Comparison of ENCODE assay signal across 9 cellular contexts in the genomic region with DNA sequence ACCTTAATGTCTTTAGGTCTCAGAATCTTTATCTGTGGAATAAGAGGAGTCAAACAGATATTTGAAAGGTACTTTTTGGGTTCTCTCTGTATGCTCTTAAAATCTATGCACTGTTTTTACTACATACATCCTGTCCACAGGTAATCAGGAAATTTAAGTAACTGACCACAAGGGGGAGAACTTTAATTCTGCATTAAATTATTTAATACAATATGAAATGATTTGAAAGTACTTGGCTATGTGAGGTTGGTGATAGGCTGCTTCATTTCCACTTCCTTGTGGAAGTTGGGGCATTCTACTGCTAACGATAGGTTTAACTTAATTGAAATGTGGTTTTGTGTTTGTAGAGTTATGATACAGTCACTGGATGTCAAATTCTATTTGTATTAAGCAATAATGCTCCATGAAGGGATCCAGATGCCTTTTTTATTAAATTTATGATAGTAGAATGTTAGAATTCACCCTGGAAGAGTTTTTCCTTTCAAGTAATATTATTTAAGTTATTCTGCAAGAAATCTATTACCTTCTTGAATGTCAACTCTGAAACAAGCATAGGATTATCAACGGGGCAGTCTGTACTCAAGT. TPM values are rescaled to one million over a fixed set of nuclear protein-coding genes. Genes with fewer than 3 reads are reported as not detected.
DNase-seq lines count a peak whose midpoint lies in the region; TF ChIP-seq lines count a peak whose summit lies in the region.
"Had no signal": no experiment of that assay in that cellular context is flagged by ENCODE, and none has a peak within 500 bp of the region (broad histone marks: within the 10 kb centered on the region; RNA-seq: fewer than 3 reads in every experiment).

No MANE protein-coding gene starts in this region.

- H3K79me1 ChIP-seq in H9 (ENCODE audit: insufficient read depth, low read depth, low read length, poor library complexity, severe bottlenecking): no peaks in the 10 kb centered on the region

- H4K91ac ChIP-seq in H9 (ENCODE audit: insufficient read length, low read depth, low read length): no peak overlapping the region

- no peak overlapping the region for H3K4me3 ChIP-seq in hepatocyte
- no peak overlapping the region for H3K4me3 ChIP-seq in H7 (ENCODE audit: insufficient read depth, low read depth, low read length)
- H3K4me3 ChIP-seq in ovary: no peak overlapping the region

- H4K8ac ChIP-seq in H9 (replicated peaks; ENCODE audit: insufficient read length, low read depth, low read length): no peak overlapping the region

- no peaks in the 10 kb centered on the region for H3K9me3 ChIP-seq in H9 (ENCODE audit: control insufficient read depth, low read depth, low read length)
- H3K9me3 ChIP-seq in hepatocyte (ENCODE audit: low read depth): no peaks in the 10 kb centered on the region
- H3K9me3 ChIP-seq in ovary: no peaks in the 10 kb centered on the region

- H3K9ac ChIP-seq in H9 (ENCODE audit: extremely low read depth, insufficient read length, low read length): no peak overlapping the region

- intact Hi-C loops in ovary (cut with DNase I): loop anchor here in 1 of 4 donors (10.0 kb wide), 1 partner anchor 835 kb away; no protein-coding TSS in a partner anchor

- H3K27me3 Mint-ChIP-seq in H9 (ENCODE audit: low read depth): no peaks in the 10 kb centered on the region; the same call in 1 of the 2 replicates

- H3K56ac ChIP-seq in H9 (ENCODE audit: insufficient read length, low read depth, low read length): no peak overlapping the region

- no peak overlapping the region for H3K14ac ChIP-seq in H9 (ENCODE audit: insufficient read depth, low read length)

- no peak overlapping the region for H3K4me3 Mint-ChIP-seq in H9

- H2BK12ac ChIP-seq in H9 (ENCODE audit: insufficient read length, low read depth, low read length): no peak overlapping the region

- TF ChIP-seq EP300 in ovary (IDR thresholded peaks at IDR 0.05): no peak

- no peaks in the 10 kb centered on the region for H3K23me2 ChIP-seq in H9 (ENCODE audit: insufficient read length, low read depth, low read length, poor library complexity, severe bottlenecking)

- H2AK5ac ChIP-seq in H9 (ENCODE audit: insufficient read length, low read length): no peak overlapping the region

- no peak for TF ChIP-seq POLR2A in ovary (IDR thresholded peaks at IDR 0.05)

- H2BK20ac ChIP-seq in H9 (ENCODE audit: low read depth, low read length, poor library complexity, severe bottlenecking): no peak overlapping the region

- H4K5ac ChIP-seq in H9 (ENCODE audit: insufficient read length, low read depth, low read length): no peak overlapping the region

- H2AFZ ChIP-seq in H9 (ENCODE audit: low read length): no peak overlapping the region
- no peak overlapping the region for H2AFZ ChIP-seq in hepatocyte

- H3K4me1 ChIP-seq in H9 (ENCODE audit: insufficient read depth, low read length) (no peaks in the 10 kb centered on the region), hepatocyte (ENCODE audit: insufficient read depth) (no peaks in the 10 kb centered on the region), ovary (ENCODE audit: insufficient read depth) (no peaks in the 10 kb centered on the region)

- H3T11ph ChIP-seq in H9 (ENCODE audit: low read length): no peak overlapping the region

- no CpG with 5 or more reads among the region's 2 CpGs for WGBS in H9 (ENCODE audit: extremely low coverage, insufficient read length, low lambda C conversion rate)
- 88% methylated on average over 2 of the region's 2 CpGs for WGBS in hepatocyte (ENCODE audit: low lambda C conversion rate, missing lambda C conversion rate)
- 50 to 64% (median 59%) methylated on average over 2 of the region's 2 CpGs for WGBS in ovary, 3 donors

- no peaks in the 10 kb centered on the region for H3K4me1 Mint-ChIP-seq in H9

- no peak overlapping the region for H3K27ac ChIP-seq in H9 (ENCODE audit: insufficient read length, low read depth, low read length)
- no peak overlapping the region for H3K27ac ChIP-seq in hepatocyte
- H3K27ac ChIP-seq in ovary: no peak overlapping the region

- TF ChIP-seq CTCF in H9 (conservative IDR thresholded peaks at IDR 0.05) (peak; percentile 73), hepatocyte (IDR thresholded peaks at IDR 0.05; ENCODE audit: poor library complexity) (peak; percentile 64), ovary (IDR thresholded peaks at IDR 0.05) (peak in 1 of 3 donors; percentile 30)

- no peak overlapping the region for H3K4me2 ChIP-seq in H9 (ENCODE audit: insufficient read depth, insufficient read length, low read length)
- no peak overlapping the region for H3K4me2 ChIP-seq in hepatocyte

- no peaks in the 10 kb centered on the region for H3K36me3 ChIP-seq in hepatocyte (replicated peaks; ENCODE audit: insufficient read depth, low read depth)
- H3K36me3 ChIP-seq in H7 (replicated peaks; ENCODE audit: control insufficient read depth, insufficient read depth, low read length): no peaks in the 10 kb centered on the region
- no peaks in the 10 kb centered on the region for H3K36me3 ChIP-seq in ovary

- H3K27me3 ChIP-seq in H9 (ENCODE audit: insufficient read depth, low read length) (no peaks in the 10 kb centered on the region), hepatocyte (no peaks in the 10 kb centered on the region), H7 (ENCODE audit: control insufficient read depth, insufficient read depth, low read length) (no peaks in the 10 kb centered on the region), ovary (no peaks in the 10 kb centered on the region)

- H2BK5ac ChIP-seq in H9 (ENCODE audit: insufficient read length, low read length): no peak overlapping the region

- peak; percentile 8 for DNase-seq in Caki2 (ENCODE audit: low read depth)
- DNase-seq in H9: no peak
- peak; percentile 31 for DNase-seq in RPMI8226
- DNase-seq in hepatocyte (ENCODE audit: low spot score): peak; percentile 30
- DNase-seq in H7: no peak
- DNase-seq in ovary: no peak
- DNase-seq in NCI-H187 treated with DMSO at 0.1 percent for 48 hours (lab: John Stamatoyannopoulos, UW): no peak
- no peak for DNase-seq in stimulated activated CD4-positive, alpha-beta T cell treated with anti-CD3 and anti-CD28 coated beads, Interleukin-2, amount 100 ng/mL, for 24 hours

- no peaks in the 10 kb centered on the region for H3K79me2 ChIP-seq in H9 (ENCODE audit: insufficient read depth, low read length)
- H3K79me2 ChIP-seq in hepatocyte: no peaks in the 10 kb centered on the region

- no peaks in the 10 kb centered on the region for H3K36me3 Mint-ChIP-seq in H9 (ENCODE audit: insufficient read depth in 1 of 3, low read depth in 3 of 3)

- no peak overlapping the region for H2BK15ac ChIP-seq in H9 (ENCODE audit: low read depth, low read length)

- no peaks in the 10 kb centered on the region for H3K9me2 ChIP-seq in hepatocyte (replicated peaks; ENCODE audit: insufficient read depth)

- no peak overlapping the region for H3K18ac ChIP-seq in H9 (ENCODE audit: insufficient read length, low read depth, low read length)

- H2BK120ac ChIP-seq in H9 (ENCODE audit: low read depth, low read length, poor library complexity, severe bottlenecking): no peak overlapping the region

- no peaks in the 10 kb centered on the region for H3K9me3 Mint-ChIP-seq in H9

- H4K20me1 ChIP-seq in H9 (ENCODE audit: control insufficient read depth, insufficient read depth, insufficient read length): no peaks in the 10 kb centered on the region
- H4K20me1 ChIP-seq in hepatocyte (ENCODE audit: insufficient read depth, poor library complexity, severe bottlenecking): no peaks in the 10 kb centered on the region

- no peak overlapping the region for H3K27ac Mint-ChIP-seq in H9

- H3K4ac ChIP-seq in H9 (ENCODE audit: low read depth, low read length): no peak overlapping the region

- in situ Hi-C loops in Caki2 (cut with HindIII; ENCODE audit: low pct_unique_long_range_greater_than_20kb, low sequenced_read_pairs): no loop called here

- H3K23ac ChIP-seq in H9 (ENCODE audit: insufficient read length, low read depth, low read length): no peak overlapping the region

RNA-seq across cellular contexts. Expression of a gene that starts 6.0 kb away (rescaled TPM):
- not detected in 2 replicates for total RNA-seq in Caki2 (2014; rRNA removed; shearing (Covaris generic); ENCODE audit: low replicate concordance)
- not detected in 2 replicates for total RNA-seq in H9 (2021)
- total RNA-seq in hepatocyte: not detected in 2 replicates
- not detected in 2 replicates for polyA plus RNA-seq in hepatocyte
- total RNA-seq in H7 (2014; rRNA removed; shearing (Covaris generic)): not detected in 2 replicates
- total RNA-seq in ovary: not detected
- polyA plus RNA-seq in ovary: not detected
- polyA plus RNA-seq: thymus had no signal

RNA-seq across cellular contexts. Expression of a gene that starts 30.1 kb away (rescaled TPM):
- not detected in 2 replicates for total RNA-seq in Caki2 (2014; rRNA removed; shearing (Covaris generic); ENCODE audit: low replicate concordance)
- total RNA-seq in H9 (2021): not detected in 2 replicates
- total RNA-seq in hepatocyte: 0.08 TPM in 1 of 2 replicates, not detected in the other
- not detected in 2 replicates for polyA plus RNA-seq in hepatocyte
- total RNA-seq in H7 (2014; rRNA removed; shearing (Covaris generic)): not detected in 2 replicates
- total RNA-seq in ovary: under 1 TPM in 3 of 7 donors, not detected in 4; 0.08 to 0.28 (median 0.25) TPM
- not detected for polyA plus RNA-seq in ovary

Comparison
In these comparisons a context has a peak if more than half of its experiments do, and no peak if none do; other contexts are left out.
1. DNase-seq: peak in Caki2 (single experiment), RPMI8226 (single experiment) and hepatocyte (single experiment); none in H9 (single experiment), H7 (single experiment), ovary (0 of 5), NCI-H187 treated with DMSO at 0.1 percent for 48 hours (single experiment) and stimulated activated CD4-positive, alpha-beta T cell treated with anti-CD3 and anti-CD28 coated beads, Interleukin-2, amount 100 ng/mL, for 24 hours (0 of 2).